In the genomic region with DNA sequence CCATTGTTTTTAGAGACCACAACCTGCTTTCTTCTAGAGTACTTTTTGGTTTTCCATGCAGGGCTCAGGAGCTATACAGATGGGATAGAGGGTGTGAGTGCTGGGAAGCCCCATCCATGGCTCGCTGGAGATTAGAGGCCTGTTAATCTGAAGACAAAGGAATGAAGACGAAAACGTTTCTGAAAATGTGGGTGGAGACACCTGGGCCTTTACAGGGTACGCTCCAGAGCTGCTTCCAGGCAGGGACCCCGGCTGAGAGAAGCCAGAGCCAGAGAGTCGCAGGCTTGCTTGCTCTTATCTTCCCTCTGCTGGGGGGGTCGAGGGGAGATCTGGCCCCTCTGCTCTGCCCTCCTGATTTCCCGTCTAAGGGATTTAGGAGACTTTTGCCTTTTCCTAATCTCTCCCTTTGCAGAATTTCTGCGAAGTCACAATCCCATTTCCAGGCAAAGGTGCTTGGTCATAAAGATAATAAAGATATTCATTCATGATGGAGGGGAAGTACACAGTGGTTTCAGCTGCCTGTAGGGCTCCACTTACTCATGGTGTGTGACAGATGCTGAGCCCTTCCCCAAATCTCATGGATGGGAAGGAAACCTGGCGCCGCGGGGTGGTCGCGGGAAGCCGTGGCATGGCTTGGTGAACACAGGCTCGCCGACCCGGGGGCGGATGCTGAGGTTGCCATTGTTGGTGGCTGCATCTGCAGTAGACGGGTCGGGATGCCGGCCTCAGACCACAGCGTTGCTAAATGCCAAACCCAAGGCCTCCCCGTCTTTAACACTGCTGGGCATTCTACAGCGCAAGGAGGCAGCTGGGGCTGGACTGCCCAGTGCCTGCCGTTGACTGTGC, we compare ENCODE assay signal across 12 cellular contexts. TPM values are rescaled to one million over a fixed set of nuclear protein-coding genes. Genes with fewer than 3 reads are reported as not detected.
DNase-seq lines count a peak whose midpoint lies in the region; ATAC-seq and TF ChIP-seq lines count a peak whose summit lies in the region.
"Had no signal": no experiment of that assay in that cellular context is flagged by ENCODE, and none has a peak within 500 bp of the region (broad histone marks: within the 10 kb centered on the region; RNA-seq: fewer than 3 reads in every experiment).

No MANE protein-coding gene starts in this region.

- H3K23ac ChIP-seq in H9 (ENCODE audit: insufficient read length, low read depth, low read length): no peak overlapping the region

- peak overlapping the region; percentile 36 for H3K18ac ChIP-seq in H9 (ENCODE audit: insufficient read length, low read depth, low read length)

- H3K56ac ChIP-seq in H9 (ENCODE audit: insufficient read length, low read depth, low read length): no peak overlapping the region

- H3K27ac ChIP-seq in H9 (ENCODE audit: insufficient read length, low read depth, low read length) (peak overlapping the region; percentile 34), OCI-LY3 (ENCODE audit: low read length) (no peak overlapping the region), endodermal cell (ENCODE audit: low read depth, low read length) (peak overlapping the region; percentile 88), skin epidermis (peak overlapping the region in 15 of 21 experiments; percentile 18 to 86 (median 64))
- H3K27ac ChIP-seq: parathyroid adenoma had no signal

- H3K36me3 Mint-ChIP-seq in H9 (ENCODE audit: insufficient read depth in 1 of 3, low read depth in 3 of 3) (no peaks in the 10 kb centered on the region), endodermal cell (ENCODE audit: low read depth) (no peaks in the 10 kb centered on the region)

- H4K91ac ChIP-seq in H9 (ENCODE audit: insufficient read length, low read depth, low read length): peak overlapping the region; percentile 32

- H3K36me3 ChIP-seq in OCI-LY3 (replicated peaks; ENCODE audit: low read depth, low read length): no peaks in the 10 kb centered on the region
- no peaks in the 10 kb centered on the region for H3K36me3 ChIP-seq in endodermal cell (ENCODE audit: control insufficient read depth, insufficient read depth, low read length)

- peaks cover 7% of the 10 kb centered on the region for H3K23me2 ChIP-seq in H9 (ENCODE audit: insufficient read length, low read depth, low read length, poor library complexity, severe bottlenecking)

- H2AFZ ChIP-seq in H9 (ENCODE audit: low read length) (no peak overlapping the region), OCI-LY3 (ENCODE audit: low read depth, low read length) (no peak overlapping the region)
- H2AFZ ChIP-seq: parathyroid adenoma had no signal

- H4K5ac ChIP-seq in H9 (ENCODE audit: insufficient read length, low read depth, low read length): peak overlapping the region; percentile 24

- H4K20me1 ChIP-seq in H9 (ENCODE audit: control insufficient read depth, insufficient read depth, insufficient read length): no peaks in the 10 kb centered on the region
- H4K20me1 ChIP-seq in OCI-LY3 (ENCODE audit: insufficient read depth, low read length): no peaks in the 10 kb centered on the region; the same call in 1 of the 2 replicates

- H3K9me3 ChIP-seq in H9 (ENCODE audit: control insufficient read depth, low read depth, low read length): no peaks in the 10 kb centered on the region
- no peaks in the 10 kb centered on the region for H3K9me3 ChIP-seq in OCI-LY3 (ENCODE audit: insufficient read depth, low read length)
- no peaks in the 10 kb centered on the region for H3K9me3 ChIP-seq in endodermal cell (ENCODE audit: control insufficient read depth, low read length)

- peak overlapping the region; percentile 74 for H3K14ac ChIP-seq in H9 (ENCODE audit: insufficient read depth, low read length)

- no peaks in the 10 kb centered on the region for H3K79me2 ChIP-seq in H9 (ENCODE audit: insufficient read depth, low read length)
- peaks cover 3% of the 10 kb centered on the region for H3K79me2 ChIP-seq in OCI-LY3 (ENCODE audit: low read length)
- H3K79me2 ChIP-seq: parathyroid adenoma had no signal

- no peak overlapping the region for H2AK5ac ChIP-seq in H9 (ENCODE audit: insufficient read length, low read length)

- ATAC-seq in HG03520 (IDR thresholded peaks at IDR 0.05; ENCODE audit: unreplicated experiment) (no peak), HG03571 (IDR thresholded peaks at IDR 0.05; ENCODE audit: unreplicated experiment) (no peak)

- peaks cover 16% of the 10 kb centered on the region; the same call in 1 of the 2 replicates for H3K4me1 ChIP-seq in H9 (ENCODE audit: insufficient read depth, low read length)
- H3K4me1 ChIP-seq in OCI-LY3 (ENCODE audit: low read length): peaks cover 63% of the 10 kb centered on the region
- peaks cover 15% of the 10 kb centered on the region for H3K4me1 ChIP-seq in endodermal cell (ENCODE audit: control insufficient read depth, insufficient read depth, low read length)
- H3K4me1 ChIP-seq: parathyroid adenoma had no signal

- H3K27ac Mint-ChIP-seq in H9: peak overlapping the region; percentile 27 to 98 (median 90); a peak in 5 of 7 replicates
- H3K27ac Mint-ChIP-seq in endodermal cell: peak overlapping the region; percentile 94

- H3K4me3 Mint-ChIP-seq in H9 (peak overlapping the region in 1 of 2 experiments; percentile 67; a peak in 2 of 5 replicates), endodermal cell (no peak overlapping the region)

- TF ChIP-seq CTCF in H9 (conservative IDR thresholded peaks at IDR 0.05): no peak
- TF ChIP-seq CTCF in OCI-LY3 (IDR thresholded peaks at IDR 0.05; ENCODE audit: low read depth, low read length): no peak
- TF ChIP-seq CTCF in endodermal cell (conservative IDR thresholded peaks at IDR 0.05): no peak

- H2BK20ac ChIP-seq in H9 (ENCODE audit: low read depth, low read length, poor library complexity, severe bottlenecking): no peak overlapping the region

- WGBS in H9 (ENCODE audit: extremely low coverage, insufficient read length, low lambda C conversion rate): no CpG with 5 or more reads among the region's 26 CpGs
- 54 to 60% methylated on average over 14 to 26 of the region's 26 CpGs for WGBS in endodermal cell (ENCODE audit: insufficient coverage in 1 of 2, insufficient read length in 1 of 2), 2 experiments

- H3K9ac ChIP-seq in H9 (ENCODE audit: extremely low read depth, insufficient read length, low read length) (no peak overlapping the region), OCI-LY3 (ENCODE audit: low read length) (peak overlapping the region; percentile 19; the same call in 1 of the 2 replicates), endodermal cell (ENCODE audit: extremely low read depth, low read length, poor library complexity, severe bottlenecking) (peak overlapping the region; percentile 63)
- H3K9ac ChIP-seq: parathyroid adenoma had no signal

- no peak overlapping the region for H3K4ac ChIP-seq in H9 (ENCODE audit: low read depth, low read length)

- no peak overlapping the region for H2BK5ac ChIP-seq in H9 (ENCODE audit: insufficient read length, low read length)

- H3T11ph ChIP-seq in H9 (ENCODE audit: low read length): no peak overlapping the region

- no peak overlapping the region for H2BK12ac ChIP-seq in H9 (ENCODE audit: insufficient read length, low read depth, low read length)

- peaks cover 69% of the 10 kb centered on the region in 2 experiments for H3K4me1 Mint-ChIP-seq in H9
- peaks cover 45% of the 10 kb centered on the region for H3K4me1 Mint-ChIP-seq in endodermal cell

- H2BK120ac ChIP-seq in H9 (ENCODE audit: low read depth, low read length, poor library complexity, severe bottlenecking): no peak overlapping the region

- H3K9me3 Mint-ChIP-seq in H9 (no peaks in the 10 kb centered on the region; a peak in 2 of 5 replicates), endodermal cell (no peaks in the 10 kb centered on the region)

- H2BK15ac ChIP-seq in H9 (ENCODE audit: low read depth, low read length): no peak overlapping the region

- H3K27me3 ChIP-seq in H9 (ENCODE audit: insufficient read depth, low read length): no peaks in the 10 kb centered on the region; the same call in 1 of the 2 replicates
- H3K27me3 ChIP-seq in OCI-LY3 (ENCODE audit: low read depth, low read length): peaks cover 24% of the 10 kb centered on the region
- H3K27me3 ChIP-seq in endodermal cell (ENCODE audit: control insufficient read depth, insufficient read depth, low read length, poor library complexity, severe bottlenecking): no peaks in the 10 kb centered on the region

- H3K27me3 Mint-ChIP-seq in H9 (ENCODE audit: low read depth): peaks cover 16% of the 10 kb centered on the region
- H3K27me3 Mint-ChIP-seq in endodermal cell (ENCODE audit: insufficient read depth): no peaks in the 10 kb centered on the region

- DNase-seq in H9 (peak; percentile 64), endodermal cell (peak; percentile 86), DMS114 treated with DMSO at 0.1 percent for 48 hours (lab: John Stamatoyannopoulos, UW; ENCODE audit: unreplicated experiment) (no peak)
- DNase-seq: erythroblast, HCEC 1CT, NCI-H146 had no signal

- H3K4me2 ChIP-seq in H9 (ENCODE audit: insufficient read depth, insufficient read length, low read length) (no peak overlapping the region), OCI-LY3 (ENCODE audit: low read length) (peak overlapping the region; percentile 54)

- no peaks in the 10 kb centered on the region for H3K79me1 ChIP-seq in H9 (ENCODE audit: insufficient read depth, low read depth, low read length, poor library complexity, severe bottlenecking)

- H3K4me3 ChIP-seq in OCI-LY3 (ENCODE audit: low read length) (peak overlapping the region; percentile 39), endodermal cell (ENCODE audit: low read length) (peak overlapping the region; percentile 72), skin epidermis (no peak overlapping the region)

- no peak overlapping the region for H4K8ac ChIP-seq in H9 (replicated peaks; ENCODE audit: insufficient read length, low read depth, low read length)

RNA-seq across cellular contexts. Expression of gene SOCS3, which starts 4.8 kb away (rescaled TPM):
- total RNA-seq in H9 (2021) (9.5 and 9.6 TPM in 2 replicates), endodermal cell (10 to 100 TPM; 54.2 to 75.3 TPM)
- polyA plus RNA-seq in endodermal cell (2013, experiment 1 of 2): 15.1 TPM
- 19.8 TPM for polyA plus RNA-seq in endodermal cell (2013, experiment 2 of 2)
- total RNA-seq: OCI-LY7 had no signal

RNA-seq across cellular contexts. Expression of gene PGS1, which starts 13.8 kb away (rescaled TPM):
- total RNA-seq in H9 (2021) (41.8 and 45.7 TPM in 2 replicates), endodermal cell (10 to 100 TPM; 57.1 to 58.2 TPM)
- polyA plus RNA-seq in endodermal cell (2013, experiment 1 of 2): 33.1 TPM
- 32.3 TPM for polyA plus RNA-seq in endodermal cell (2013, experiment 2 of 2)

Comparison
In these comparisons a context has a peak if more than half of its experiments do, and no peak if none do; other contexts are left out.
1. H3K4me3 ChIP-seq: peak in OCI-LY3 (single experiment) and endodermal cell (single experiment); none in skin epidermis (0 of 7).